14 cellular contexts compared by ENCODE assay signal in the genomic region with DNA sequence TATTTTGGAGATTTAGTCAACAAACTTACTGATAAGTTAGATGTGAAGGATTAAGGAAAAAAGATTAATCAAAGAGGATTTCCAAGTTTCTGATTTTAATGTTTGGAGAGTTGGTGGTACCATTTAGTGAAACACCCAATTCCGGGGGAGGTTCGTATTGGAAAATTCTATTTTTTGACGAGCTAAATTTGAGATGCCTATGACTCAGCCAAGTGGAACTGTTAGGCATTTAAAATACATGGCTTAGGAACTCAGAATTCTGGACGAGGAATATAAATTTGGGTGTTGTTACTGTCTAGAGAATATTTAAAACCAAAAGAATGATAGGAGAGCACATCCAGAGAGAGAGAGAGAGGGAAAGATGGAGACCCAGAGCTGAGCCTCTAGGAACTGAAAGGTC.
DNase-seq lines count a peak whose midpoint lies in the region; ATAC-seq and TF ChIP-seq lines count a peak whose summit lies in the region.
"Had no signal": no experiment of that assay in that cellular context is flagged by ENCODE, and none has a peak within 500 bp of the region (broad histone marks: within the 10 kb centered on the region; RNA-seq: fewer than 3 reads in every experiment).

No MANE protein-coding gene starts in this region.

- H3F3A ChIP-seq in neural progenitor cell (ENCODE audit: low read depth), result no peaks in the 10 kb centered on the region

- no peak overlapping the region for H3K9ac ChIP-seq in neural progenitor cell

- H3K9me3 Mint-ChIP-seq in neural progenitor cell, result peaks cover 4% of the 10 kb centered on the region
- H3K9me3 Mint-ChIP-seq: CD4-positive, alpha-beta memory T cell had no signal

- no peak for ATAC-seq in GM18867 (IDR thresholded peaks at IDR 0.05; ENCODE audit: unreplicated experiment)
- ATAC-seq in mucosa of descending colon, result no peak
- ATAC-seq: HCT116, HepG2 had no signal

- peaks cover 3% of the 10 kb centered on the region for H3K27me3 Mint-ChIP-seq in neural progenitor cell (ENCODE audit: insufficient read depth, low read depth)

- H4K20me1 ChIP-seq in neural progenitor cell (ENCODE audit: low read depth), result no peaks in the 10 kb centered on the region

- intact Hi-C loops in tibial artery (cut with DNase I; ENCODE audit: low total_unique reads), result no loop called here
- intact Hi-C loops in mucosa of descending colon (cut with DNase I, micrococcal nuclease), result no loop called here
- intact Hi-C loops in posterior vena cava (cut with DNase I), result loop anchor here in 1 of 2 donors (10.0 kb wide), 1 partner anchor 724 kb away; no protein-coding TSS in a partner anchor

- H3K9me3 ChIP-seq in neural progenitor cell (ENCODE audit: low read depth), result no peaks in the 10 kb centered on the region
- H3K9me3 ChIP-seq in tibial artery, result no peaks in the 10 kb centered on the region
- H3K9me3 ChIP-seq in mucosa of descending colon, result no peaks in the 10 kb centered on the region
- H3K9me3 ChIP-seq: BE2C had no signal

- no peak overlapping the region for H3K27ac Mint-ChIP-seq in neural progenitor cell
- H3K27ac Mint-ChIP-seq: CD4-positive, alpha-beta memory T cell had no signal

- H3K4me3 ChIP-seq in neural progenitor cell, result no peak overlapping the region
- H3K4me3 ChIP-seq in tibial artery, result no peak overlapping the region
- H3K4me3 ChIP-seq in mucosa of descending colon, result no peak overlapping the region

- no peak overlapping the region for H3K27ac ChIP-seq in neural progenitor cell
- H3K27ac ChIP-seq in tibial artery, result peak overlapping the region; percentile 27 to 65
- H3K27ac ChIP-seq: C4-2B had no signal

- H3K36me3 ChIP-seq in neural progenitor cell (no peaks in the 10 kb centered on the region), tibial artery (no peaks in the 10 kb centered on the region), mucosa of descending colon (ENCODE audit: low read depth) (no peaks in the 10 kb centered on the region)
- H3K36me3 ChIP-seq: BE2C had no signal

- H3K4me1 Mint-ChIP-seq in neural progenitor cell, result no peaks in the 10 kb centered on the region
- H3K4me1 Mint-ChIP-seq: CD4-positive, alpha-beta memory T cell had no signal

- no peaks in the 10 kb centered on the region for H3K4me1 ChIP-seq in neural progenitor cell
- peaks cover 0 to 36% (median 6%) of the 10 kb centered on the region in 4 donors for H3K4me1 ChIP-seq in tibial artery
- no peaks in the 10 kb centered on the region for H3K4me1 ChIP-seq in mucosa of descending colon (ENCODE audit: low read depth)
- H3K4me1 ChIP-seq: BE2C had no signal

- H3K27me3 ChIP-seq in neural progenitor cell (no peaks in the 10 kb centered on the region), tibial artery (no peaks in the 10 kb centered on the region)
- H3K27me3 ChIP-seq: BE2C had no signal

- H3K36me3 Mint-ChIP-seq in neural progenitor cell, result no peaks in the 10 kb centered on the region
- H3K36me3 Mint-ChIP-seq: CD4-positive, alpha-beta memory T cell had no signal

- TF ChIP-seq CTCF in neural progenitor cell (IDR thresholded peaks at IDR 0.05) (no peak), tibial artery (IDR thresholded peaks at IDR 0.05) (no peak), mucosa of descending colon (IDR thresholded peaks at IDR 0.05) (no peak)

- peak overlapping the region; percentile 24 for H2AFZ ChIP-seq in neural progenitor cell (replicated peaks)

- DNase-seq in LHCN-M2 (ENCODE audit: low read depth) (peak; percentile 44), fibroblast of peridontal ligament (ENCODE audit: extremely low read depth) (peak; percentile 30), neural progenitor cell (ENCODE audit: low spot score) (no peak), tibial artery (no peak), mucosa of descending colon (no peak), posterior vena cava (ENCODE audit: low spot score) (no peak)
- DNase-seq: BE2C; CD4-positive, alpha-beta memory T cell; DMS79 treated with DMSO at 0.1 percent for 48 hours; EL had no signal

- no peak overlapping the region for H3K4me3 Mint-ChIP-seq in neural progenitor cell

- H3K4me2 ChIP-seq in neural progenitor cell, result no peak overlapping the region

- H3K79me2 ChIP-seq in neural progenitor cell (ENCODE audit: low read depth), result no peaks in the 10 kb centered on the region

Comparison
In these comparisons a context has a peak if more than half of its experiments do, and no peak if none do; other contexts are left out.
1. DNase-seq: peak in LHCN-M2 (single experiment) and fibroblast of peridontal ligament (single experiment); none in neural progenitor cell (single experiment), tibial artery (0 of 2), mucosa of descending colon (0 of 3) and posterior vena cava (single experiment).